ENCODE assay signal across 8 cellular contexts in genomic region chr3:176939022-176939817, GRCh38.
A peak's percentile ranks its signal among the peaks of the same experiment; 100 is the strongest.
DNase-seq lines count a peak whose midpoint lies in the region; ATAC-seq and TF ChIP-seq lines count a peak whose summit lies in the region.

No MANE protein-coding gene starts in this region.

- peak; percentile 75 for DNase-seq in EL
- DNase-seq in GM20000 (ENCODE audit: low spot score) = peak; percentile 59
- peak; percentile 35 to 86 for DNase-seq in NCI-H524 (lab: John Stamatoyannopoulos, UW)
- DNase-seq in activated CD4-positive, alpha-beta memory T cell treated with anti-CD3 and anti-CD28 coated beads for 36 hours = peak; percentile 26
- DNase-seq in fibroblast of pulmonary artery (ENCODE audit: low read depth) = peak; percentile 90
- no peak for DNase-seq in omental fat pad (ENCODE audit: low spot score)
- no peak for DNase-seq in mesenteric fat pad (ENCODE audit: low spot score)

- POLR2A ChIA-PET in activated CD4-positive, alpha-beta memory T cell treated with anti-CD3 and anti-CD28 coated beads for 36 hours (lab: Charles Lee) = no interaction called here

- no peak overlapping the region for H3K4me3 ChIP-seq in fibroblast of pulmonary artery (replicated peaks; ENCODE audit: low read depth, low read length)

- no peaks in the 10 kb centered on the region for H3K9me3 Mint-ChIP-seq in activated CD4-positive, alpha-beta memory T cell treated with anti-CD3 and anti-CD28 coated beads for 36 hours

- H3K27ac Mint-ChIP-seq in activated CD4-positive, alpha-beta memory T cell treated with anti-CD3 and anti-CD28 coated beads for 36 hours = no peak overlapping the region

- intact Hi-C loops in activated CD4-positive, alpha-beta memory T cell treated with anti-CD3 and anti-CD28 coated beads for 36 hours (cut with micrococcal nuclease) = loop anchor here (1.0 to 2.0 kb wide), 2 partner anchors 67 to 424 kb away; no protein-coding TSS in a partner anchor

- CTCF ChIA-PET in activated CD4-positive, alpha-beta memory T cell treated with anti-CD3 and anti-CD28 coated beads for 36 hours (lab: Charles Lee) = interaction anchor here (1.1 to 2.4 kb wide), 9 partner anchors 11 to 1446 kb away, joined by 3 to 48 read pairs (median 4); no protein-coding TSS in a partner anchor

- H3K27me3 Mint-ChIP-seq in activated CD4-positive, alpha-beta memory T cell treated with anti-CD3 and anti-CD28 coated beads for 36 hours = peaks cover 6% of the 10 kb centered on the region

- H3K4me3 Mint-ChIP-seq in activated CD4-positive, alpha-beta memory T cell treated with anti-CD3 and anti-CD28 coated beads for 36 hours = no peak overlapping the region

- H3K4me1 Mint-ChIP-seq in activated CD4-positive, alpha-beta memory T cell treated with anti-CD3 and anti-CD28 coated beads for 36 hours (ENCODE audit: low read depth) = no peaks in the 10 kb centered on the region

- TF ChIP-seq CTCF in GM20000 (IDR thresholded peaks at IDR 0.05; ENCODE audit: extremely low read depth, missing control alignments) = peak; percentile 54
- TF ChIP-seq CTCF in fibroblast of pulmonary artery (IDR thresholded peaks at IDR 0.05; ENCODE audit: low read length, missing control alignments) = peak; percentile 81
- no peak for TF ChIP-seq CTCF in omental fat pad (IDR thresholded peaks at IDR 0.05)

- ATAC-seq in HG03520 (IDR thresholded peaks at IDR 0.05; ENCODE audit: unreplicated experiment) (peak; percentile 95), omental fat pad (ENCODE audit: low FRiP score) (peak; percentile 59)

- no peaks in the 10 kb centered on the region for H3K36me3 Mint-ChIP-seq in activated CD4-positive, alpha-beta memory T cell treated with anti-CD3 and anti-CD28 coated beads for 36 hours

Comparison
In these comparisons a context has a peak if more than half of its experiments do, and no peak if none do; other contexts are left out.
1. DNase-seq: peak in EL (single experiment), GM20000 (single experiment), NCI-H524 (2 of 2), activated CD4-positive, alpha-beta memory T cell treated with anti-CD3 and anti-CD28 coated beads for 36 hours (single experiment) and fibroblast of pulmonary artery (single experiment); none in omental fat pad (single experiment) and mesenteric fat pad (single experiment).
2. CTCF ChIP-seq: peak in GM20000 (single experiment) and fibroblast of pulmonary artery (single experiment); none in omental fat pad (0 of 3).